ENCODE assay signal across 12 cellular contexts in the genomic region with DNA sequence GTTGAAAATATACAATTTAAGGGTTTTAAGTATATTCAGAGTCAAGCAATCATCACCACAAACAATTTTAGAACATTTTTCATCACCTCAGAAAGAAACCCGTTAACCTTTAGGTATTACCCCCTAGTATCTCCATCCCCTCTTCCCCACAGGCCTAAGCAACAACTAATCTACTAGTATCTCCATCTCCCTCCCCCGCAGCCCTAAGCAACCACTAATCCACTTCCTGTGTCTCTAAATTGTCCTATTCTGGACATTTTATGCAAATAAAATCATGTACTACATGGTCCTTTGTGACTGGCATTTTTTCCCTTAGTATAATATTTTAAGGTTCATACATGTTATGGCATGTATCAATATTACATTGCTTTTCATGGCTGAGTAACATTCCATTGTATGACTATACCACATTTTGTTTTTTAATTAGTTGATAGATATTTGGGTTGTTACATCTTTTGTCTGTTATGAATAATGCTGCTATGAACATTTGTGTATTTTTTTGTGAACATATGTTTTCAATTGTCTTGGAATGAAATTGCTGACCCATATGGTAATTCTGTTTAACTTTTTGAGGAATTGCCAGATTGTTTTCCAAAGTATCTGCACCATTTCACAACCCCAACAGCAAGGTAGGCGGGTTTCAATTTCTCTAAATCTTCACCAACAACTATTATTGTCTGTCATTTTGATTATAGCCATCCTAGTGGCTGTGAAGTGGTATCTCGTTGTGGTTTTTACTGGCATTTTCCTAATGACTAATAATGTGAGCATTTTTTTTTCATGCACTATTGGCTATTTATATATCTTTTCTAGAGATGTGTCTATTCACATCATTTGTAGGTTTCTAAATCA.
DNase-seq lines count a peak whose midpoint lies in the region; ATAC-seq and TF ChIP-seq lines count a peak whose summit lies in the region.
"Had no signal": no experiment of that assay in that cellular context is flagged by ENCODE, and none has a peak within 500 bp of the region (broad histone marks: within the 10 kb centered on the region; RNA-seq: fewer than 3 reads in every experiment).

No MANE protein-coding gene starts in this region.

- H3K79me1 ChIP-seq in trophoblast cell (ENCODE audit: low read length): peaks cover 6% of the 10 kb centered on the region

- peak overlapping the region; percentile 11 for H4K91ac ChIP-seq in trophoblast cell (ENCODE audit: low read depth, low read length)

- TF ChIP-seq CTCF in HFFc6 (IDR thresholded peaks at IDR 0.05): peak; percentile 54
- no peak; the same call in 1 of the 2 replicates for TF ChIP-seq CTCF in SK-N-SH (IDR thresholded peaks at IDR 0.05)

- H3K36me3 ChIP-seq in SK-N-SH (replicated peaks in 1 of 2; ENCODE audit: control insufficient read depth in 1 of 2, insufficient read depth in 2 of 2, low read length in 1 of 2) (no peaks in the 10 kb centered on the region), trophoblast cell (ENCODE audit: control insufficient read depth in 1 of 2, insufficient read depth in 2 of 2, low read length in 2 of 2) (no peaks in the 10 kb centered on the region)

- H3K27me3 ChIP-seq in SK-N-SH (ENCODE audit: insufficient read depth): no peaks in the 10 kb centered on the region
- H3K27me3 ChIP-seq in trophoblast cell (ENCODE audit: insufficient read depth, low read length): no peaks in the 10 kb centered on the region

- H4K12ac ChIP-seq in trophoblast cell (ENCODE audit: low read depth, low read length): no peak overlapping the region

- CTCF ChIA-PET in activated CD4-positive, alpha-beta T cell treated with anti-CD3 and anti-CD28 coated beads for 36 hours (lab: Charles Lee): no interaction called here
- CTCF ChIA-PET in SK-N-SH (lab: Yijun Ruan, JAX): no interaction called here

- peak; percentile 33 for DNase-seq in activated CD4-positive, alpha-beta T cell treated with anti-CD3 and anti-CD28 coated beads for 36 hours
- no peak for DNase-seq in activated CD4-positive, alpha-beta T cell treated with anti-CD3 and anti-CD28 coated beads, Interleukin-2, amount 50 U/mL, for 1 hour
- peak; percentile 91 for DNase-seq in HFFc6
- DNase-seq in SK-N-SH: no peak
- no peak for DNase-seq in trophoblast cell
- no peak for DNase-seq in NK-92 (lab: John Stamatoyannopoulos, UW; ENCODE audit: unreplicated experiment)
- DNase-seq in substantia nigra (lab: John Stamatoyannopoulos, UW): no peak
- DNase-seq: 8988T, midbrain had no signal

- peak; percentile 57 to 88; a peak in 3 of 4 replicates for TF ChIP-seq EP300 in SK-N-SH (IDR thresholded peaks at IDR 0.05; ENCODE audit: borderline replicate concordance in 1 of 2, low read depth in 1 of 2, low read length in 1 of 2)

- no peak overlapping the region for H2BK120ac ChIP-seq in trophoblast cell (ENCODE audit: insufficient read depth, low read length, poor library complexity)

- no peak overlapping the region for H3K14ac ChIP-seq in trophoblast cell (ENCODE audit: low read length)

- H3K79me2 ChIP-seq in SK-N-SH (ENCODE audit: insufficient read depth) (no peaks in the 10 kb centered on the region), trophoblast cell (ENCODE audit: control insufficient read depth, insufficient read depth, low read length, poor library complexity) (no peaks in the 10 kb centered on the region)

- no peak overlapping the region for H2AFZ ChIP-seq in SK-N-SH (ENCODE audit: low read depth)
- H2AFZ ChIP-seq in trophoblast cell (ENCODE audit: insufficient read depth, low read length, poor library complexity): no peak overlapping the region

- H4K20me1 ChIP-seq in SK-N-SH (ENCODE audit: insufficient read depth): no peaks in the 10 kb centered on the region

- intact Hi-C loops in activated CD4-positive, alpha-beta T cell treated with anti-CD3 and anti-CD28 coated beads for 36 hours (cut with DNase I, micrococcal nuclease): no loop called here

- no peaks in the 10 kb centered on the region for H3K36me3 Mint-ChIP-seq in activated CD4-positive, alpha-beta T cell treated with anti-CD3 and anti-CD28 coated beads for 36 hours (ENCODE audit: low read depth)
- no peaks in the 10 kb centered on the region for H3K36me3 Mint-ChIP-seq in HFFc6 (ENCODE audit: low read depth)

- H4K8ac ChIP-seq in trophoblast cell (ENCODE audit: low read depth, low read length): no peak overlapping the region

- H2BK5ac ChIP-seq in trophoblast cell (ENCODE audit: low read depth, low read length, poor library complexity): no peak overlapping the region

- H2BK12ac ChIP-seq in trophoblast cell (ENCODE audit: low read length): no peak overlapping the region

- H3K4me2 ChIP-seq in SK-N-SH (no peak overlapping the region), trophoblast cell (ENCODE audit: low read length) (no peak overlapping the region)

- TF ChIP-seq RAD21 in SK-N-SH (IDR thresholded peaks at IDR 0.05; ENCODE audit: low read length): no peak

- H3K9ac ChIP-seq in SK-N-SH (no peak overlapping the region), trophoblast cell (ENCODE audit: low read length) (no peak overlapping the region)

- WGBS in SK-N-SH (ENCODE audit: low lambda C conversion rate): 57% methylated on average over 4 of the region's 4 CpGs
- no CpG with 5 or more reads among the region's 4 CpGs for WGBS in trophoblast cell (ENCODE audit: extremely low coverage, insufficient coverage, insufficient read length)

- no peak overlapping the region for H3K18ac ChIP-seq in trophoblast cell (ENCODE audit: low read length)

- H3F3A ChIP-seq in SK-N-SH (replicated peaks; ENCODE audit: insufficient read depth): peaks cover 25% of the 10 kb centered on the region

- H3K9me3 ChIP-seq in SK-N-SH: no peaks in the 10 kb centered on the region
- H3K9me3 ChIP-seq in trophoblast cell (ENCODE audit: insufficient read depth, low read depth, low read length): no peaks in the 10 kb centered on the region

- H3K27ac ChIP-seq in SK-N-SH (ENCODE audit: low read depth in 2 of 2, low read length in 1 of 2): peak overlapping the region; percentile 12 to 44; a peak in 3 of 4 replicates
- H3K27ac ChIP-seq in trophoblast cell (ENCODE audit: low read depth, low read length): no peak overlapping the region
- no peak overlapping the region for H3K27ac ChIP-seq in substantia nigra (ENCODE audit: low read depth, low read length, poor library complexity, severe bottlenecking)
- H3K27ac ChIP-seq: skin epidermis, VCaP had no signal

- H3K4me3 ChIP-seq in SK-N-SH (ENCODE audit: low read depth in 2 of 2, low read length in 1 of 2) (no peak overlapping the region), trophoblast cell (ENCODE audit: low read depth, low read length) (no peak overlapping the region)
- H3K4me3 ChIP-seq: skin epidermis had no signal

- H3K4me3 Mint-ChIP-seq in activated CD4-positive, alpha-beta T cell treated with anti-CD3 and anti-CD28 coated beads for 36 hours: no peak overlapping the region
- H3K4me3 Mint-ChIP-seq in HFFc6: no peak overlapping the region

- H3K27me3 Mint-ChIP-seq in activated CD4-positive, alpha-beta T cell treated with anti-CD3 and anti-CD28 coated beads for 36 hours: no peaks in the 10 kb centered on the region
- no peaks in the 10 kb centered on the region; the same call in 1 of the 2 replicates for H3K27me3 Mint-ChIP-seq in HFFc6 (ENCODE audit: insufficient read depth)

- peaks cover 34% of the 10 kb centered on the region for H3K4me1 Mint-ChIP-seq in activated CD4-positive, alpha-beta T cell treated with anti-CD3 and anti-CD28 coated beads for 36 hours
- H3K4me1 Mint-ChIP-seq in HFFc6 (ENCODE audit: low read depth): peaks cover 52% of the 10 kb centered on the region

- no peak overlapping the region for H3K27ac Mint-ChIP-seq in activated CD4-positive, alpha-beta T cell treated with anti-CD3 and anti-CD28 coated beads for 36 hours
- 0 out of 2 replicates have a peak overlapping the region, but pooled peaks have one; percentile 14 for H3K27ac Mint-ChIP-seq in HFFc6

- no peak overlapping the region for H3K23ac ChIP-seq in trophoblast cell (ENCODE audit: low read length)

- H2AK5ac ChIP-seq in trophoblast cell (ENCODE audit: low read length): no peak overlapping the region

- no peak overlapping the region for H3K4ac ChIP-seq in trophoblast cell (ENCODE audit: low read depth, low read length)

- peak; percentile 38 for ATAC-seq in activated CD4-positive, alpha-beta T cell treated with anti-CD3 and anti-CD28 coated beads for 36 hours
- ATAC-seq in GM21367 (IDR thresholded peaks at IDR 0.05; ENCODE audit: unreplicated experiment): no peak

- H3K9me3 Mint-ChIP-seq in activated CD4-positive, alpha-beta T cell treated with anti-CD3 and anti-CD28 coated beads for 36 hours (ENCODE audit: low read depth): no peaks in the 10 kb centered on the region
- no peaks in the 10 kb centered on the region for H3K9me3 Mint-ChIP-seq in HFFc6

- POLR2A ChIA-PET in activated CD4-positive, alpha-beta T cell treated with anti-CD3 and anti-CD28 coated beads for 36 hours (lab: Charles Lee): no interaction called here
- POLR2A ChIA-PET in SK-N-SH (lab: Yijun Ruan, JAX): no interaction called here

- H3K4me1 ChIP-seq in SK-N-SH (ENCODE audit: control insufficient read depth in 1 of 2, insufficient read depth in 2 of 2, low read depth in 1 of 2, low read length in 1 of 2) (peaks cover 3 to 7% of the 10 kb centered on the region in 2 experiments; a peak in 3 of 4 replicates), trophoblast cell (ENCODE audit: control insufficient read depth in 1 of 2, insufficient read depth in 2 of 2, low read length in 2 of 2) (peaks cover 2 to 7% of the 10 kb centered on the region in 2 experiments)

- no peaks in the 10 kb centered on the region for H3K9me2 ChIP-seq in SK-N-SH

TF ChIP-seq in SK-N-SH, 30 proteins besides CTCF, POLR2A, EP300 and RAD21 (continues in another document):
- TF ChIP-seq YY1 (IDR thresholded peaks at IDR 0.05; ENCODE audit: low read depth) (0 out of 2 replicates have a peak, but pooled peaks have one; percentile 19), TCF12 (IDR thresholded peaks at IDR 0.05) (peak; percentile 99), RXRA (IDR thresholded peaks at IDR 0.05; ENCODE audit: borderline replicate concordance, low read depth) (peak; percentile 54; the same call in 1 of the 2 replicates), MEF2A (IDR thresholded peaks at IDR 0.05; ENCODE audit: borderline replicate concordance, low read depth) (peak; percentile 81), POLR2AphosphoS5 (IDR thresholded peaks at IDR 0.05; ENCODE audit: low read depth, low read length) (peak; percentile 69), TAF1 (IDR thresholded peaks at IDR 0.05; ENCODE audit: borderline replicate concordance, low read depth, low read length) (no peak), FOSL2 (IDR thresholded peaks at IDR 0.05; ENCODE audit: borderline replicate concordance, low read depth) (peak; percentile 55; the same call in 1 of the 2 replicates)
- TF ChIP-seq, protein P1, sequence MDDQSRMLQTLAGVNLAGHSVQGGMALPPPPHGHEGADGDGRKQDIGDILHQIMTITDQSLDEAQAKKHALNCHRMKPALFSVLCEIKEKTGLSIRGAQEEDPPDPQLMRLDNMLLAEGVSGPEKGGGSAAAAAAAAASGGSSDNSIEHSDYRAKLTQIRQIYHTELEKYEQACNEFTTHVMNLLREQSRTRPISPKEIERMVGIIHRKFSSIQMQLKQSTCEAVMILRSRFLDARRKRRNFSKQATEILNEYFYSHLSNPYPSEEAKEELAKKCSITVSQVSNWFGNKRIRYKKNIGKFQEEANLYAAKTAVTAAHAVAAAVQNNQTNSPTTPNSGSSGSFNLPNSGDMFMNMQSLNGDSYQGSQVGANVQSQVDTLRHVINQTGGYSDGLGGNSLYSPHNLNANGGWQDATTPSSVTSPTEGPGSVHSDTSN (IDR thresholded peaks at IDR 0.05): peak; percentile 91

Comparison
In these comparisons a context has a peak if more than half of its experiments do, and no peak if none do; other contexts are left out.
1. DNase-seq: peak in activated CD4-positive, alpha-beta T cell treated with anti-CD3 and anti-CD28 coated beads for 36 hours (single experiment) and HFFc6 (single experiment); none in activated CD4-positive, alpha-beta T cell treated with anti-CD3 and anti-CD28 coated beads, Interleukin-2, amount 50 U/mL, for 1 hour (single experiment), SK-N-SH (single experiment), trophoblast cell (0 of 2), NK-92 (single experiment) and substantia nigra (0 of 49).
2. H3K27ac ChIP-seq: peak in SK-N-SH (2 of 2); none in trophoblast cell (single experiment) and substantia nigra (single experiment).